Comparison of ENCODE assay signal across 34 cellular contexts in the genomic region with DNA sequence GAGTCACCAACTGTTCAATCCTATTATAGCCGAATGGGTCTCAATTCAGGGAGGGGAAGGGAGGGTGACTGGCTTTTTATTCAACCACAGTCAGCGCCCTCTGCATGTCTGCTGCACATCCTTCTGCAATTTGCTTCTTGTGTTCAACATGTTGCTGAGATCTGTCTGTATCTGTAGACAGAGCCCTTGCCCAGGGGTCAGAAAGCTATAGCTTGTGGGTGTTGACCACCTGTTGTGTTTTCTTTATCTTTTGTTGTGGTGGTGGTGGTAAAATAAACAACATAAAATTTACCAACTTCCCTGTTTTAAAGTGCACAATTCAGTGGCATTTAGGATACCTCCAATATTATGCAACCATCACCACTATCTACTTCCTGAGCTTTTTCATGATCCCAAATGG. TPM values are rescaled to one million over a fixed set of nuclear protein-coding genes. Genes with fewer than 3 reads are reported as not detected.
"Had no signal": no experiment of that assay in that cellular context is flagged by ENCODE, and none has a peak within 500 bp of the region (broad histone marks: within the 10 kb centered on the region; RNA-seq: fewer than 3 reads in every experiment).

No MANE protein-coding gene starts in this region.

- H3K27ac Mint-ChIP-seq: activated B cell treated with CpG ODN at 0.5 μM for 24 hours; activated CD8-positive, alpha-beta T cell treated with anti-CD3 and anti-CD28 coated beads for 36 hours; activated naive CD8-positive, alpha-beta T cell; activated T-helper 17 cell treated with anti-CD3 and anti-CD28 coated beads, Interleukin-2, amount 50 U/mL, for 72 hours; T-cell; T-helper 1 cell treated with Interleukin-12 subunit alpha and Interleukin-12 subunit beta and Interleukin-4 antibody, amounts not matched to agents 30 μg/mL and 1 μg/mL, for 36 hours; T-helper 2 cell treated with Interferon-gamma antibody and Interleukin-4, amounts not matched to agents 5 μg/mL and 100 μg/mL, for 36 hours had no signal

- H3K4me3 Mint-ChIP-seq: activated B cell treated with CpG ODN at 0.5 μM for 24 hours; activated CD8-positive, alpha-beta T cell treated with anti-CD3 and anti-CD28 coated beads for 36 hours; activated naive CD8-positive, alpha-beta T cell; activated T-cell treated with anti-CD3 and anti-CD28 coated beads, Interleukin-2, amount 50 U/mL, for 4 hours; activated T-helper 17 cell treated with anti-CD3 and anti-CD28 coated beads, Interleukin-2, amount 50 U/mL, for 72 hours; T-cell; T-helper 1 cell treated with Interleukin-12 subunit alpha and Interleukin-12 subunit beta and Interleukin-4 antibody, amounts not matched to agents 30 μg/mL and 1 μg/mL, for 36 hours; T-helper 2 cell treated with Interferon-gamma antibody and Interleukin-4, amounts not matched to agents 5 μg/mL and 100 μg/mL, for 36 hours had no signal

- DNase-seq: activated B cell treated with CpG ODN at 0.5 μM for 24 hours; activated CD4-positive, alpha-beta T cell treated with anti-CD3 and anti-CD28 coated beads for 48 hours; activated CD4-positive, alpha-beta T cell treated with anti-CD3 and anti-CD28 coated beads, Interleukin-2, amount 50 U/mL, for 1 hour; activated CD4-positive, alpha-beta T cell treated with anti-CD3 and anti-CD28 coated beads, Interleukin-2, amount 50 U/mL, for 48 hours; activated CD8-positive, alpha-beta memory T cell treated with anti-CD3 and anti-CD28 coated beads for 24 hours; activated CD8-positive, alpha-beta T cell treated with anti-CD3 and anti-CD28 coated beads for 36 hours; activated effector memory CD4-positive, alpha-beta T cell treated with Interleukin-2 at 50 U/mL for 16 hours; activated gamma-delta T cell treated with Interleukin-2 at 50 U/mL for 16 hours; activated naive CD4-positive, alpha-beta T cell treated with anti-CD3 and anti-CD28 coated beads, Interleukin-2, amount 50 U/mL, for 16 hours; activated naive CD4-positive, alpha-beta T cell treated with Interleukin-2 at 50 U/mL for 16 hours; activated T-cell treated with anti-CD3 and anti-CD28 coated beads, Interleukin-2, amount 50 U/mL, for 4 hours; amniotic stem cell; anterior cingulate cortex; body of pancreas; caudate nucleus; colonic mucosa; effector CD8-positive, alpha-beta T cell; esophagus squamous epithelium; gastrocnemius medialis; glutamatergic neuron; heart left ventricle; T-cell; T1000; WERI-Rb-1 had no signal

- H3K9me3 Mint-ChIP-seq: activated B cell treated with CpG ODN at 0.5 μM for 24 hours; activated T-cell treated with anti-CD3 and anti-CD28 coated beads, Interleukin-2, amount 50 U/mL, for 4 hours; activated T-helper 17 cell treated with anti-CD3 and anti-CD28 coated beads, Interleukin-2, amount 50 U/mL, for 72 hours; T-cell had no signal

- H3K27me3 Mint-ChIP-seq: activated B cell treated with CpG ODN at 0.5 μM for 24 hours; activated CD8-positive, alpha-beta T cell treated with anti-CD3 and anti-CD28 coated beads for 36 hours; activated naive CD8-positive, alpha-beta T cell; activated T-helper 17 cell treated with anti-CD3 and anti-CD28 coated beads, Interleukin-2, amount 50 U/mL, for 72 hours; T-cell had no signal

- ATAC-seq: activated CD4-positive, CD25-positive, alpha-beta regulatory T cell treated with anti-CD3 and anti-CD28 coated beads, Interleukin-2, amount 50 U/mL, for 24 hours; activated CD8-positive, alpha-beta T cell treated with anti-CD3 and anti-CD28 coated beads for 36 hours; activated T-cell treated with anti-CD3 and anti-CD28 coated beads, Interleukin-2, amount 50 U/mL, for 4 hours; activated T-helper 17 cell treated with anti-CD3 and anti-CD28 coated beads, Interleukin-2, amount 50 U/mL, for 72 hours; body of pancreas; gastrocnemius medialis; heart left ventricle; T-cell had no signal

- H3K4me1 Mint-ChIP-seq: activated B cell treated with CpG ODN at 0.5 μM for 24 hours had no signal

- FAIRE-seq: endometrium, endothelial cell of umbilical vein had no signal

RNA-seq across cellular contexts. Expression of a gene that starts 43.8 kb away (rescaled TPM):
- total RNA-seq: activated B cell treated with CpG ODN at 0.5 μM for 24 hours; activated CD8-positive, alpha-beta T cell treated with anti-CD3 and anti-CD28 coated beads for 36 hours; activated T-cell treated with anti-CD3 and anti-CD28 coated beads, Interleukin-2, amount 50 U/mL, for 4 hours; activated T-helper 17 cell treated with anti-CD3 and anti-CD28 coated beads, Interleukin-2, amount 50 U/mL, for 72 hours; body of pancreas had no signal

RNA-seq across cellular contexts. Expression of a gene that starts 52.3 kb away (rescaled TPM):
- total RNA-seq: activated B cell treated with CpG ODN at 0.5 μM for 24 hours; activated CD8-positive, alpha-beta T cell treated with anti-CD3 and anti-CD28 coated beads for 36 hours; activated T-cell treated with anti-CD3 and anti-CD28 coated beads, Interleukin-2, amount 50 U/mL, for 4 hours; activated T-helper 17 cell treated with anti-CD3 and anti-CD28 coated beads, Interleukin-2, amount 50 U/mL, for 72 hours; body of pancreas; dermis microvascular lymphatic vessel endothelial cell; endothelial cell of umbilical vein; esophagus squamous epithelium; fibroblast of lung; fibroblast of villous mesenchyme; T-cell had no signal
